Comparison of ENCODE assay signal across 8 cellular contexts in the genomic region with DNA sequence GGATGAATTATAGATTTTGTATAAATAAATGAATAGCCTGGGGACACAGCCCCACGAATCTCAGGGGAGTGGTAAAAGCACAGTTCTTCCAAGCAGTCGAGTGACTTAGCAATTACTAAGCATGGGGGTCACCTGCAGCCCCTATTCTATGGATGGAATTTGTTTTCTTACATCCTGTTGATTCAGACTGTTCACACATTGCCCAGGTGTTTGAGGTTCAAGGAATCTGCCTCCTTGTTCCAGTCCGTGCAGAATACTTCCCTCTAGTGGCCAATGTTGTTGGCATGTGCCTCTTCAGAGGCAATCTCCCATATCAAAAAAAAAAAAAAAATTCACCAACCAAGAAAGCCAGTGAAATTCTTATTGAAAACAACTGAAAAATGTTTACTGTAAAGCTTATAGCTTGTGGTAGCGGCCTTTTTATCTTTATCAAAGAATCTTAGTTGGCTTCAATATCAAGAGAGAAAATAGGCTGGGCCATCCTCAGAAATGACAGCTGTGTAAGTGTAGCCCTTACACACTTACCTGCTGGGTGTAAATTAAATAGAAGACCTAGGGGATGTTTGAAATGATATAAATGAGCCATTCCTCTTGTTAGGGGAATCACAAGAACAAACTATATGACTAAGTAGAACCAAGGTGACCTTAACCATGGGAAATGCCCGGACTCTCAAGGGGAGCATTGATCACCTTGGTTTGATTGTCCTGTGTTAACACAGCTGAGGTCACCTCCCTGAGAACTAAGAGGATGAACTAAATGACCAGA. TPM values are rescaled to one million over a fixed set of nuclear protein-coding genes. Genes with fewer than 3 reads are reported as not detected.
A peak's percentile ranks its signal among the peaks of the same experiment; 100 is the strongest.
DNase-seq lines count a peak whose midpoint lies in the region; ATAC-seq, FAIRE-seq and TF ChIP-seq lines count a peak whose summit lies in the region.

No MANE protein-coding gene starts in this region.

- DNase-seq in A549 (ENCODE audit: low read depth in 1 of 2, low spot score in 1 of 2) (peak; percentile 31 to 79), GM03348 (ENCODE audit: low spot score) (peak; percentile 64), MG63 (peak; percentile 40), SKM-1 treated with dmso at 0.1 percent for 144 hours (lab: John Stamatoyannopoulos, UW; ENCODE audit: unreplicated experiment) (peak; percentile 26), dermis blood vessel endothelial cell (peak; percentile 74), medulla oblongata (ENCODE audit: extremely low spot score) (peak; percentile 55)

- H3K36me3 ChIP-seq in MG63: no peaks in the 10 kb centered on the region

- H3K27ac ChIP-seq in A549: no peak overlapping the region

- TF ChIP-seq RAD21 in A549 (conservative IDR thresholded peaks at IDR 0.05 in 1 of 2, IDR thresholded peaks at IDR 0.05 in 1 of 2): peak; percentile 71 to 74

- ATAC-seq in A549 (peak; percentile 91 to 94), HG03135 (IDR thresholded peaks at IDR 0.05; ENCODE audit: unreplicated experiment) (no peak), GM18498 (IDR thresholded peaks at IDR 0.05; ENCODE audit: unreplicated experiment) (no peak)

- POLR2A ChIA-PET in A549 (lab: Yijun Ruan, JAX): no interaction called here

- WGBS in A549 (ENCODE audit: missing lambda C conversion rate): 20% methylated on average over 5 of the region's 5 CpGs

- TF ChIP-seq EP300 in A549 (IDR thresholded peaks at IDR 0.05): no peak

- FAIRE-seq in A549 (lab: Jason Lieb, UNC): no peak

- peak overlapping the region; percentile 47 for H3K4me2 ChIP-seq in A549

- no peaks in the 10 kb centered on the region for H3K9me3 ChIP-seq in A549
- H3K9me3 ChIP-seq in MG63: no peaks in the 10 kb centered on the region

- H3K4me3 ChIP-seq in A549: no peak overlapping the region
- no peak overlapping the region for H3K4me3 ChIP-seq in MG63

- CTCF ChIA-PET in A549 (lab: Yijun Ruan, JAX): interaction anchor here (0.6 to 5.1 kb wide), 53 partner anchors 10 to 1085 kb away, joined by 3 to 45 read pairs (median 4); a partner anchor contains a TSS

- H3K27me3 ChIP-seq in MG63: no peaks in the 10 kb centered on the region

- peaks cover 9% of the 10 kb centered on the region; the same call in 2 of the 3 replicates for H3K4me1 ChIP-seq in A549

- TF ChIP-seq CTCF in A549 (IDR thresholded peaks at IDR 0.05): peak; percentile 81

- no peak for TF ChIP-seq POLR2A in A549 (IDR thresholded peaks at IDR 0.05; ENCODE audit: low read length)

TF ChIP-seq in A549, 52 proteins besides CTCF, POLR2A, EP300 and RAD21:
- TF ChIP-seq, protein P1, sequence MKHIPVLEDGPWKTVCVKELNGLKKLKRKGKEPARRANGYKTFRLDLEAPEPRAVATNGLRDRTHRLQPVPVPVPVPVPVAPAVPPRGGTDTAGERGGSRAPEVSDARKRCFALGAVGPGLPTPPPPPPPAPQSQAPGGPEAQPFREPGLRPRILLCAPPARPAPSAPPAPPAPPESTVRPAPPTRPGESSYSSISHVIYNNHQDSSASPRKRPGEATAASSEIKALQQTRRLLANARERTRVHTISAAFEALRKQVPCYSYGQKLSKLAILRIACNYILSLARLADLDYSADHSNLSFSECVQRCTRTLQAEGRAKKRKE (CRISPR knock-in tag; IDR thresholded peaks at IDR 0.05; ENCODE audit: low read depth): no peak
- TF ChIP-seq ESRRA (IDR thresholded peaks at IDR 0.05; ENCODE audit: borderline replicate concordance, low read length) (no peak), HOXB5 (CRISPR knock-in tag; IDR thresholded peaks at IDR 0.05) (no peak), KDM1A (IDR thresholded peaks at IDR 0.05; ENCODE audit: low read depth) (no peak), SMC3 (IDR thresholded peaks at IDR 0.05) (peak; percentile 79)
- TF ChIP-seq, protein P2, sequence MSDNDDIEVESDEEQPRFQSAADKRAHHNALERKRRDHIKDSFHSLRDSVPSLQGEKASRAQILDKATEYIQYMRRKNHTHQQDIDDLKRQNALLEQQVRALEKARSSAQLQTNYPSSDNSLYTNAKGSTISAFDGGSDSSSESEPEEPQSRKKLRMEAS (IDR thresholded peaks at IDR 0.05): 0 out of 2 replicates have a peak, but pooled peaks have one; percentile 38

RNA-seq across cellular contexts. Expression of a gene that starts 7.8 kb away (rescaled TPM):
- polyA plus RNA-seq in A549 (2011; rRNA removed) (not detected in 2 replicates), A549 (2017; fragmentation: RNase III; extraction: RNeasy Plus Mini Kit Qiagen cat#74134 plus additional on column Dnase treatment) (not detected in 3 replicates)
- not detected in 2 replicates for polyA plus RNA-seq in A549 (2012; cell fraction: cytosol; rRNA removed)
- not detected in 2 replicates for polyA plus RNA-seq in A549 (2012; cell fraction: nucleus; rRNA removed)
- not detected in 2 replicates for polyA minus RNA-seq in A549 (2011; rRNA and poly(A)+ RNA removed)
- total RNA-seq in MG63 (2014; rRNA removed; shearing (Covaris generic); ENCODE audit: low replicate concordance): not detected in 2 replicates
- total RNA-seq in dermis blood vessel endothelial cell: not detected in 2 replicates

RNA-seq across cellular contexts. Expression of a gene that starts 41.3 kb away (rescaled TPM):
- polyA plus RNA-seq in A549 (2011; rRNA removed) (0.59 and 0.60 TPM in 2 replicates), A549 (2017; fragmentation: RNase III; extraction: RNeasy Plus Mini Kit Qiagen cat#74134 plus additional on column Dnase treatment) (0.29 to 0.53 TPM (median 0.43 TPM) in 3 replicates)
- polyA plus RNA-seq in A549 (2012; cell fraction: cytosol; rRNA removed): 0.04 and 0.05 TPM in 2 replicates
- polyA plus RNA-seq in A549 (2012; cell fraction: nucleus; rRNA removed): 0.07 TPM in 1 of 2 replicates, not detected in the other
- not detected in 2 replicates for polyA minus RNA-seq in A549 (2011; rRNA and poly(A)+ RNA removed)
- total RNA-seq in MG63 (2014; rRNA removed; shearing (Covaris generic); ENCODE audit: low replicate concordance): not detected in 2 replicates
- not detected in 2 replicates for total RNA-seq in dermis blood vessel endothelial cell

RNA-seq across cellular contexts. Expression of a gene that starts 50.6 kb away (rescaled TPM):
- polyA plus RNA-seq in A549 (2011; rRNA removed): not detected in 2 replicates
- polyA plus RNA-seq in A549 (2012; cell fraction: cytosol; rRNA removed): not detected in 2 replicates
- not detected in 2 replicates for polyA plus RNA-seq in A549 (2012; cell fraction: nucleus; rRNA removed)
- not detected in 3 replicates for polyA plus RNA-seq in A549 (2017; fragmentation: RNase III; extraction: RNeasy Plus Mini Kit Qiagen cat#74134 plus additional on column Dnase treatment)
- not detected in 2 replicates for polyA minus RNA-seq in A549 (2011; rRNA and poly(A)+ RNA removed)
- total RNA-seq in MG63 (2014; rRNA removed; shearing (Covaris generic); ENCODE audit: low replicate concordance): 0.10 TPM in 1 of 2 replicates, not detected in the other
- not detected in 2 replicates for total RNA-seq in dermis blood vessel endothelial cell

Comparison
In these comparisons a context has a peak if more than half of its experiments do, and no peak if none do; other contexts are left out.
1. ATAC-seq: peak in A549 (2 of 2); none in HG03135 (single experiment) and GM18498 (single experiment).
2. Peak in every context shown above with its lines, with median percentiles within 50 percentile points of each other: DNase-seq.